Comparison of ENCODE assay signal across 22 cellular contexts in genomic region chr2:5868891-5869400, GRCh38.
"Had no signal": no experiment of that assay in that cellular context is flagged by ENCODE, and none has a peak within 500 bp of the region (broad histone marks: within the 10 kb centered on the region; RNA-seq: fewer than 3 reads in every experiment).

No MANE protein-coding gene starts in this region.

- H3K9me3 ChIP-seq: SK-N-SH had no signal

- H3K4me2 ChIP-seq: KMS-11, SK-N-SH had no signal

- DNase-seq: Kasumi-1, MM.1S, NCI-H1092 treated with DMSO at 0.1 percent for 48 hours, NCI-H1436, NCI-H187, NCI-H2029, NCI-H2081 treated with DMSO at 0.1 percent for 48 hours, NCI-H2171, NCI-H226, NCI-H446, NCI-H510A, NCI-H524 treated with DMSO at 0.1 percent for 48 hours, NCI-H69, NCI-H774, Right ventricle myocardium superior, RPMI8226, SIG-M5, SK-N-SH had no signal

- H3K4me3 Mint-ChIP-seq: IgD-negative memory B cell had no signal

- H3K27ac ChIP-seq: HL-60, KMS-11 had no signal

- H3K27ac Mint-ChIP-seq: IgD-negative memory B cell had no signal

- H3K4me3 ChIP-seq: K562 had no signal

- H3K9ac ChIP-seq: KMS-11, SK-N-SH had no signal

- ATAC-seq: K562 had no signal

- H3K36me3 Mint-ChIP-seq: IgD-negative memory B cell had no signal

- H3K4me1 Mint-ChIP-seq: IgD-negative memory B cell had no signal

- H3K27me3 Mint-ChIP-seq: IgD-negative memory B cell had no signal
